27 cellular contexts compared by ENCODE assay signal in genomic region chr4:37489697-37490096, GRCh38.
"Had no signal": no experiment of that assay in that cellular context is flagged by ENCODE, and none has a peak within 500 bp of the region (broad histone marks: within the 10 kb centered on the region; RNA-seq: fewer than 3 reads in every experiment).

No MANE protein-coding gene starts in this region.

- H3K36me3 Mint-ChIP-seq: activated CD4-positive, alpha-beta memory T cell treated with anti-CD3 and anti-CD28 coated beads for 36 hours; activated naive CD4-positive, alpha-beta T cell treated with anti-CD3 and anti-CD28 coated beads, Interleukin-2, amount 50 U/mL, for 72 hours; brain had no signal

- H3K36me3 ChIP-seq: ascending aorta had no signal

- H3K27me3 Mint-ChIP-seq: central memory CD8-positive, alpha-beta T cell had no signal

- H3K4me3 ChIP-seq: ascending aorta had no signal

- H3K4me1 Mint-ChIP-seq: activated B cell treated with CpG ODN at 0.5 μM for 24 hours; activated CD4-positive, alpha-beta T cell treated with anti-CD3 and anti-CD28 coated beads, Interleukin-2, amount 10 ng/mL, durations not matched to agents 7 days and 5 days; activated naive CD8-positive, alpha-beta T cell treated with anti-CD3 and anti-CD28 coated beads, Interleukin-2, amount 50 U/mL, for 24 hours; brain; central memory CD8-positive, alpha-beta T cell; T-helper 17 cell had no signal

- ATAC-seq: activated naive CD4-positive, alpha-beta T cell treated with anti-CD3 and anti-CD28 coated beads, Interleukin-2, amount 50 U/mL, for 72 hours; activated naive CD8-positive, alpha-beta T cell treated with anti-CD3 and anti-CD28 coated beads, Interleukin-2, amount 50 U/mL, for 24 hours; activated T-cell treated with anti-CD3 and anti-CD28 coated beads, Interleukin-2, amount 50 U/mL, for 4 hours; T-helper 17 cell had no signal

- DNase-seq: activated B cell treated with CpG ODN at 0.5 μM for 24 hours; activated CD4-positive, alpha-beta memory T cell treated with anti-CD3 and anti-CD28 coated beads for 36 hours; activated CD4-positive, alpha-beta T cell treated with anti-CD3 and anti-CD28 coated beads for 1 hour; activated CD4-positive, alpha-beta T cell treated with anti-CD3 and anti-CD28 coated beads, Interleukin-2, amount 10 ng/mL, durations not matched to agents 7 days and 5 days; activated CD8-positive, alpha-beta memory T cell treated with anti-CD3 and anti-CD28 coated beads for 24 hours; activated effector memory CD4-positive, alpha-beta T cell treated with anti-CD3 and anti-CD28 coated beads, Interleukin-2, amount 50 U/mL, for 16 hours; activated naive CD4-positive, alpha-beta T cell treated with Interleukin-2 at 50 U/mL for 16 hours; activated naive CD8-positive, alpha-beta T cell treated with anti-CD3 and anti-CD28 coated beads, Interleukin-2, amount 50 U/mL, for 24 hours; activated T-cell treated with anti-CD3 and anti-CD28 coated beads, Interleukin-2, amount 50 U/mL, for 4 hours; amniotic stem cell; Kasumi-1; NCI-H1417; NCI-H1694; NCI-H2029; NCI-H2107; NCI-H2171 treated with DMSO at 0.1 percent for 48 hours; NCI-H345; NCI-H510A; NCI-H526 treated with DMSO at 0.1 percent for 48 hours; NCI-H82; SIG-M5; T-helper 17 cell; T-helper 9 cell had no signal

- H3K27ac Mint-ChIP-seq: activated B cell treated with CpG ODN at 0.5 μM for 24 hours; activated CD4-positive, alpha-beta memory T cell treated with anti-CD3 and anti-CD28 coated beads for 36 hours; activated CD4-positive, alpha-beta T cell treated with anti-CD3 and anti-CD28 coated beads, Interleukin-2, amount 10 ng/mL, durations not matched to agents 7 days and 5 days; activated naive CD4-positive, alpha-beta T cell treated with anti-CD3 and anti-CD28 coated beads, Interleukin-2, amount 50 U/mL, for 72 hours; activated naive CD8-positive, alpha-beta T cell treated with anti-CD3 and anti-CD28 coated beads, Interleukin-2, amount 50 U/mL, for 24 hours; T-helper 17 cell had no signal

- H3K4me1 ChIP-seq: ascending aorta had no signal

- H3K27me3 ChIP-seq: ascending aorta had no signal

- H3K4me3 Mint-ChIP-seq: activated B cell treated with CpG ODN at 0.5 μM for 24 hours; activated CD4-positive, alpha-beta memory T cell treated with anti-CD3 and anti-CD28 coated beads for 36 hours; activated CD4-positive, alpha-beta T cell treated with anti-CD3 and anti-CD28 coated beads, Interleukin-2, amount 10 ng/mL, durations not matched to agents 7 days and 5 days; activated naive CD8-positive, alpha-beta T cell treated with anti-CD3 and anti-CD28 coated beads, Interleukin-2, amount 50 U/mL, for 24 hours; activated T-cell treated with anti-CD3 and anti-CD28 coated beads, Interleukin-2, amount 50 U/mL, for 4 hours; brain; central memory CD8-positive, alpha-beta T cell; T-helper 17 cell had no signal

- H3K9me3 ChIP-seq: ascending aorta had no signal

- H3K9me3 Mint-ChIP-seq: activated B cell treated with CpG ODN at 0.5 μM for 24 hours; activated CD4-positive, alpha-beta T cell treated with anti-CD3 and anti-CD28 coated beads, Interleukin-2, amount 10 ng/mL, durations not matched to agents 7 days and 5 days; activated naive CD4-positive, alpha-beta T cell treated with anti-CD3 and anti-CD28 coated beads, Interleukin-2, amount 50 U/mL, for 72 hours; activated naive CD8-positive, alpha-beta T cell treated with anti-CD3 and anti-CD28 coated beads, Interleukin-2, amount 50 U/mL, for 24 hours; activated T-cell treated with anti-CD3 and anti-CD28 coated beads, Interleukin-2, amount 50 U/mL, for 4 hours had no signal

- H3K27ac ChIP-seq: ascending aorta had no signal
